ENCODE assay signal across 8 cellular contexts in the genomic region with DNA sequence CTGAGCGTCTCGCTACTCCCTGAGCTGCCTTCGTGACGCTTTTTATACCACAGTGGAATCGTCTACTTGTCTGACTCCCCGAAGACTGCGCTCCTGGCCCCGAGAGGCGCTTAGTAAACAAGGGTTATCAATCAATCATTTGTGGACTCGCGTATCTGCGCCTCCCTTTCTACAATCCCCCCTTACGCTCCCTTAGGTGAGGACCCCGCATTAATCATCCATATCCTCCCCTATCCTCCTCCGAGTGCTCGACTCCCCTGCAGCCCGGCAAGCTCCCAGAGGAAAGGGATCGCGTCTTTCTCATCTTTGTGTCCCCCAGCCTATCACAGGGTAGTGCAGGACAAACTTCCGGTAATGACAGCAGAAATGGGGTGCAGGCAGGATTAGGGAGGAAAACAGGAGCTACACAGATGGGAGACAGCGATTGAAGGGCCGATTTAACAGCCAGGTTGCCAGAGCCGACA. TPM values are rescaled to one million over a fixed set of nuclear protein-coding genes. Genes with fewer than 3 reads are reported as not detected.
DNase-seq lines count a peak whose midpoint lies in the region; ATAC-seq and TF ChIP-seq lines count a peak whose summit lies in the region.

No MANE protein-coding gene starts in this region.

- intact Hi-C loops in Caco-2 (cut with micrococcal nuclease; ENCODE audit: unreplicated experiment), result loop anchor here (2.0 kb wide), 1 partner anchor 24 kb away; no protein-coding TSS in a partner anchor

- H3K9me2 ChIP-seq in SU-DHL-6 (replicated peaks; ENCODE audit: insufficient read depth, low read length), result no peaks in the 10 kb centered on the region

- peak; percentile 23 to 43 for DNase-seq in Caco-2
- peak; percentile 47 for DNase-seq in central memory CD4-positive, alpha-beta T cell
- DNase-seq in kidney tubule cell (ENCODE audit: low spot score), result peak; percentile 63
- peak; percentile 2 to 12 for DNase-seq in stimulated activated CD4-positive, alpha-beta T cell treated with anti-CD3 and anti-CD28 coated beads, Interleukin-4, amount 100 ng/mL, for 48 hours (ENCODE audit: low read depth in 2 of 2)
- no peak for DNase-seq in GF-D8 (lab: John Stamatoyannopoulos, UW)

- H3K36me3 ChIP-seq in Caco-2 (ENCODE audit: control insufficient read depth, insufficient read depth, low read length) (no peaks in the 10 kb centered on the region), SU-DHL-6 (ENCODE audit: low read length) (no peaks in the 10 kb centered on the region)

- H3K4me3 ChIP-seq in Caco-2 (ENCODE audit: low read depth, low read length) (peak overlapping the region; percentile 82), SU-DHL-6 (ENCODE audit: insufficient read depth, low read length, poor library complexity, severe bottlenecking) (peak overlapping the region; percentile 88)

- TF ChIP-seq CTCF in Caco-2 (IDR thresholded peaks at IDR 0.05; ENCODE audit: insufficient read depth in 1 of 2, low read depth in 1 of 2, low read length in 1 of 2, severe bottlenecking in 1 of 2, unreplicated experiment in 1 of 2), result no peak
- TF ChIP-seq CTCF in SU-DHL-6 (IDR thresholded peaks at IDR 0.05; ENCODE audit: insufficient read depth, low read length, poor library complexity, severe bottlenecking), result no peak

- peak overlapping the region; percentile 79 for H3K4me2 ChIP-seq in SU-DHL-6 (ENCODE audit: low read depth, low read length, poor library complexity, severe bottlenecking)

- H3K27ac ChIP-seq in SU-DHL-6 (ENCODE audit: low read depth, low read length), result peak overlapping the region; percentile 72

- no peaks in the 10 kb centered on the region for H3K4me1 Mint-ChIP-seq in Caco-2 (ENCODE audit: low read depth, unreplicated experiment)

- no peak overlapping the region for H3K27ac Mint-ChIP-seq in Caco-2 (ENCODE audit: unreplicated experiment)

- ATAC-seq in GM19043 (IDR thresholded peaks at IDR 0.05; ENCODE audit: low read depth, unreplicated experiment) (peak; percentile 9), HG03571 (IDR thresholded peaks at IDR 0.05; ENCODE audit: unreplicated experiment) (peak; percentile 14)

- H3K27me3 ChIP-seq in Caco-2 (replicated peaks; ENCODE audit: control insufficient read depth, insufficient read depth, low read length) (no peaks in the 10 kb centered on the region), SU-DHL-6 (ENCODE audit: low read length) (no peaks in the 10 kb centered on the region)

- no peaks in the 10 kb centered on the region for H3K4me1 ChIP-seq in Caco-2

- no peaks in the 10 kb centered on the region for H4K20me1 ChIP-seq in SU-DHL-6 (ENCODE audit: low read depth, low read length)

- CTCF ChIA-PET in Caco-2 (lab: Charles Lee), result interaction anchor here (0.6 to 1.5 kb wide), 3 partner anchors 29 to 726 kb away, joined by 3 read pairs; no protein-coding TSS in a partner anchor

- peaks cover 64% of the 10 kb centered on the region for H3K79me2 ChIP-seq in SU-DHL-6 (ENCODE audit: insufficient read depth, low read length)

- POLR2A ChIA-PET in Caco-2 (lab: Charles Lee), result interaction anchor here (1.7 kb wide), 1 partner anchor 107 kb away, joined by 10 read pairs; a partner anchor contains a TSS

- H2AFZ ChIP-seq in SU-DHL-6 (ENCODE audit: low read depth, low read length, severe bottlenecking), result peak overlapping the region; percentile 43

- no peaks in the 10 kb centered on the region for H3K27me3 Mint-ChIP-seq in Caco-2 (ENCODE audit: insufficient read depth, unreplicated experiment)

- H3K9me3 ChIP-seq in Caco-2, result no peaks in the 10 kb centered on the region
- no peaks in the 10 kb centered on the region for H3K9me3 ChIP-seq in SU-DHL-6 (ENCODE audit: insufficient read depth, low read length)

- H3K4me3 Mint-ChIP-seq in Caco-2 (ENCODE audit: unreplicated experiment), result no peak overlapping the region

- peaks cover 8% of the 10 kb centered on the region for H3F3A ChIP-seq in SU-DHL-6 (ENCODE audit: insufficient read depth)

- no TSS peak for BruUV-seq in Caco-2 (replicated peaks; lab: Mats Ljungman, UMichigan)

- H3K9ac ChIP-seq in SU-DHL-6 (ENCODE audit: low read length), result peak overlapping the region; percentile 71

- H3K9me3 Mint-ChIP-seq in Caco-2 (ENCODE audit: unreplicated experiment), result no peaks in the 10 kb centered on the region

- H3K36me3 Mint-ChIP-seq in Caco-2 (ENCODE audit: insufficient read depth, unreplicated experiment), result peaks cover 2% of the 10 kb centered on the region

RNA-seq across cellular contexts. Expression of a gene that starts 0.5 kb away (rescaled TPM):
- total RNA-seq in Caco-2 (2022), result 116 TPM in 2 replicates

RNA-seq across cellular contexts. Expression of a gene that starts 0.9 kb away (rescaled TPM):
- 1.9 and 3.2 TPM in 2 replicates for total RNA-seq in Caco-2 (2022)

RNA-seq across cellular contexts. Expression of a gene that starts 34.5 kb away (rescaled TPM):
- total RNA-seq in Caco-2 (2022), result not detected in 2 replicates
